Comparison of ENCODE assay signal across 8 cellular contexts in the genomic region with DNA sequence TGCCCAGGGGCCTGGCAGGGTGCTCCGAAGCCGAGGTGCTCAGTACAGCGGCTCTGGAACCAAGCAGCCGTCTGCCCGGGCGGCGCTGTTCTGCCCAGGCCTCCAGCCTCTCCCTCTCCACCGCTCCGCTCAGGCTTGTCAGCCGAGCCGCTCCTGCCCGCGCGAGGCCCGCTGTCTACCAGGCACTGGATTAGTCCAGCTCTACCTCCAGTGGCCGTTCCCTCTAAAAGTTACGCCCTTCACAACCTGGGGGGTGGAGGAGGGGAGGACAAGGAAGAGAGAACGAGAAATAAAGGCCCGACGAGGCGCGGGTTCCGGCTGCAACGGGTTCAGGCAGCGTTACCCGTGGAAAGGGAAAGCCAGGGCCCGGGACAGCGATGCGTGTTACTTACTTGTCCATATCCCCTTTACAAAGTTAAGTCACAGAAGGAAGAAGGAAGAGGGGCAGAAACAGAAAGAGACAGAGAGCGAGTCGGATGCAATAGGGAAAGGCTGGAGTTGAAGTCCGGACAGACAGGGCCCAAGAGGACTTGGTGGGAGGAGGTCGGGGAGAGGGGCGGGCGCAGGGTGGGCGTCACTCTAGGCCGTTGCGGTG. TPM values are rescaled to one million over a fixed set of nuclear protein-coding genes. Genes with fewer than 3 reads are reported as not detected.
DNase-seq lines count a peak whose midpoint lies in the region; ATAC-seq, FAIRE-seq and TF ChIP-seq lines count a peak whose summit lies in the region.

No MANE protein-coding gene starts in this region.

- TF ChIP-seq POLR2A in H54 (IDR thresholded peaks at IDR 0.05; ENCODE audit: low read depth, low read length): no peak

- H3K79me2 ChIP-seq in ACC112 (ENCODE audit: control insufficient read depth, insufficient read depth, low read length, unreplicated experiment): no peaks in the 10 kb centered on the region

- H3K27ac ChIP-seq in ACC112 (ENCODE audit: low read depth, low read length): no peak overlapping the region
- H3K27ac ChIP-seq in aorta (ENCODE audit: low read depth in 1 of 2, low read length in 2 of 2): no peak overlapping the region

- peak overlapping the region; percentile 12 for H2AFZ ChIP-seq in ACC112 (ENCODE audit: low read length, unreplicated experiment)

- WGBS in aorta, 2 donors: 2 to 6% methylated on average over 33 to 38 of the region's 38 CpGs

- intact Hi-C loops in aorta (cut with DNase I): no loop called here

- no peaks in the 10 kb centered on the region for H3K9me3 ChIP-seq in aorta (ENCODE audit: control insufficient read depth, low read length)

- H3K36me3 ChIP-seq in ACC112 (ENCODE audit: insufficient read depth, low read length) (no peaks in the 10 kb centered on the region), aorta (ENCODE audit: control insufficient read depth in 1 of 2, insufficient read depth in 2 of 2, low read length in 1 of 2) (no peaks in the 10 kb centered on the region)

- peak; percentile 22 for DNase-seq in amniotic epithelial cell (ENCODE audit: low read depth)
- peak; percentile 68 for DNase-seq in left kidney (ENCODE audit: low read depth, low spot score)
- DNase-seq in aorta: peak in 1 of 2 donors; percentile 47
- DNase-seq in H54 (ENCODE audit: insufficient read length, low spot score): no peak

- H3K4me1 ChIP-seq in ACC112 (ENCODE audit: control insufficient read depth, insufficient read depth, low read length, unreplicated experiment) (no peaks in the 10 kb centered on the region), aorta (ENCODE audit: control insufficient read depth in 1 of 2, insufficient read depth in 2 of 2, low read length in 2 of 2) (no peaks in the 10 kb centered on the region)

- H3K4me3 ChIP-seq in ACC112 (ENCODE audit: low read depth, low read length): peak overlapping the region; percentile 55
- peak overlapping the region in 1 of 2 donors; percentile 0 for H3K4me3 ChIP-seq in aorta (ENCODE audit: low read length in 2 of 2)

- H3K27me3 ChIP-seq in ACC112 (ENCODE audit: insufficient read depth, low read length) (peaks cover 100% of the 10 kb centered on the region), aorta (ENCODE audit: control insufficient read depth in 1 of 2, insufficient read depth in 2 of 2, low read length in 1 of 2) (no peaks in the 10 kb centered on the region)

- FAIRE-seq in H54 (lab: Jason Lieb, UNC): no peak

- ATAC-seq in GM19463 (IDR thresholded peaks at IDR 0.05; ENCODE audit: unreplicated experiment) (peak; percentile 41), aorta (ENCODE audit: low FRiP score) (peak; percentile 56), HG03025 (IDR thresholded peaks at IDR 0.05; ENCODE audit: low FRiP score, unreplicated experiment) (no peak), HG03342 (IDR thresholded peaks at IDR 0.05; ENCODE audit: unreplicated experiment) (no peak)

RNA-seq across cellular contexts. Expression of a gene that starts 2.9 kb away (rescaled TPM):
- not detected for total RNA-seq in aorta
- not detected for polyA plus RNA-seq in aorta

Comparison
In these comparisons a context has a peak if more than half of its experiments do, and no peak if none do; other contexts are left out.
1. ATAC-seq: peak in GM19463 (single experiment) and aorta (single experiment); none in HG03025 (single experiment) and HG03342 (single experiment).